In the genomic region with DNA sequence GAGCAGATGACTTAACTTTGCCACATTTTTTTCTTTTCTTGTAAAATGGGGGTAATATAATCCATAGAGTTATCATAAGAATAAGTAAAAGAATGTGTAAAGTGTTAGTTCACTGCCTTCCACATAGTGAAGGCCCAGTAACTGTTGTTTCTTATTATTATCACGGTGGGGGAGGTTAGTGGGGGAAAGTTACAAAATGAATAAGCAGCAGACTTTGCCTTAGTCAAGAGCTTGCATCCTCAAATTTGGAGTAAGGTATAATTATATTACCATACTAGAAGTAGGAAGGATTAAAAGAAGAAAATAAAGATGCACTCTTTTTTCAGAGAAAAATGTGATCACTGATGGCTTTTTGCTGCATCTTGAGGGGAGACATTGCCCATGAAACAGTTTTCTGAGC, we compare ENCODE assay signal across 16 cellular contexts.
DNase-seq lines count a peak whose midpoint lies in the region; ATAC-seq and TF ChIP-seq lines count a peak whose summit lies in the region.
"Had no signal": no experiment of that assay in that cellular context is flagged by ENCODE, and none has a peak within 500 bp of the region (broad histone marks: within the 10 kb centered on the region; RNA-seq: fewer than 3 reads in every experiment).

No MANE protein-coding gene starts in this region.

- H3K9ac ChIP-seq in parathyroid adenoma, result no peak overlapping the region

- H3K27ac ChIP-seq in heart left ventricle, result peak overlapping the region; percentile 58 to 83 (median 75)
- H3K27ac ChIP-seq in coronary artery, result peak overlapping the region; percentile 45 to 50
- peak overlapping the region; percentile 86 for H3K27ac ChIP-seq in parathyroid adenoma
- H3K27ac ChIP-seq in thyroid gland, result peak overlapping the region; percentile 48 to 78 (median 61)
- no peak overlapping the region for H3K27ac ChIP-seq in brain microvascular endothelial cell
- H3K27ac ChIP-seq: C4-2B, HL-60 had no signal

- no peak for TF ChIP-seq POLR2A in heart left ventricle (IDR thresholded peaks at IDR 0.05)
- no peak for TF ChIP-seq POLR2A in thyroid gland (IDR thresholded peaks at IDR 0.05)

- peaks cover 17% of the 10 kb centered on the region for H3K79me2 ChIP-seq in parathyroid adenoma

- H3K27ac Mint-ChIP-seq in activated naive CD4-positive, alpha-beta T cell treated with anti-CD3 and anti-CD28 coated beads for 36 hours, result no peak overlapping the region

- H3K27me3 ChIP-seq in heart left ventricle (no peaks in the 10 kb centered on the region), parathyroid adenoma (ENCODE audit: control insufficient read depth, insufficient read depth, low read length) (no peaks in the 10 kb centered on the region), thyroid gland (no peaks in the 10 kb centered on the region), brain microvascular endothelial cell (replicated peaks) (no peaks in the 10 kb centered on the region)

- peak overlapping the region; percentile 55 for H3K4me2 ChIP-seq in parathyroid adenoma (ENCODE audit: low read length)

- in situ Hi-C loops in brain microvascular endothelial cell (cut with HindIII; ENCODE audit: low pct_ligation_motif_present, low sequenced_read_pairs), result no loop called here

- intact Hi-C loops in heart left ventricle (cut with DNase I), result loop anchor here in 4 of 10 donors (2.0 to 5.0 kb wide), 5 partner anchors 38 to 353 kb away; partner anchors contain the start of gene PTPRG (in 4 of the 4)
- intact Hi-C loops in left ventricle myocardium superior (cut with micrococcal nuclease), result no loop called here
- intact Hi-C loops in thyroid gland (cut with DNase I), result no loop called here
- intact Hi-C loops in activated naive CD4-positive, alpha-beta T cell treated with anti-CD3 and anti-CD28 coated beads for 36 hours (cut with micrococcal nuclease), result no loop called here

- H2AFZ ChIP-seq in parathyroid adenoma, result no peak overlapping the region

- CTCF ChIA-PET in activated naive CD4-positive, alpha-beta T cell treated with anti-CD3 and anti-CD28 coated beads for 36 hours (lab: Charles Lee), result no interaction called here

- no peak overlapping the region for H3K4me3 Mint-ChIP-seq in activated naive CD4-positive, alpha-beta T cell treated with anti-CD3 and anti-CD28 coated beads for 36 hours

- H3K4me1 ChIP-seq in heart left ventricle, result peaks cover 11 to 93% (median 80%) of the 10 kb centered on the region in 12 donors
- H3K4me1 ChIP-seq in parathyroid adenoma, result peaks cover 76% of the 10 kb centered on the region
- peaks cover 61 to 62% of the 10 kb centered on the region in 2 donors for H3K4me1 ChIP-seq in thyroid gland

- H3K36me3 ChIP-seq in heart left ventricle (no peaks in the 10 kb centered on the region), parathyroid adenoma (ENCODE audit: control insufficient read depth, insufficient read depth, low read length) (no peaks in the 10 kb centered on the region), thyroid gland (no peaks in the 10 kb centered on the region), brain microvascular endothelial cell (replicated peaks) (no peaks in the 10 kb centered on the region)

- ATAC-seq in heart left ventricle, result no peak
- no peak for ATAC-seq in left ventricle myocardium superior
- ATAC-seq: K562 had no signal

- H3K9me3 ChIP-seq in heart left ventricle, result no peaks in the 10 kb centered on the region
- H3K9me3 ChIP-seq in parathyroid adenoma (ENCODE audit: control insufficient read depth, low read length), result no peaks in the 10 kb centered on the region
- no peaks in the 10 kb centered on the region for H3K9me3 ChIP-seq in thyroid gland

- no peak overlapping the region for H3K4me3 ChIP-seq in heart left ventricle
- H3K4me3 ChIP-seq in coronary artery, result no peak overlapping the region
- H3K4me3 ChIP-seq in parathyroid adenoma (ENCODE audit: low read depth, low read length), result peak overlapping the region; percentile 11
- no peak overlapping the region for H3K4me3 ChIP-seq in thyroid gland (replicated peaks in 1 of 3)
- H3K4me3 ChIP-seq in brain microvascular endothelial cell (ENCODE audit: low read depth, low read length), result no peak overlapping the region
- H3K4me3 ChIP-seq: K562 had no signal

- 33 to 68% (median 58%) methylated on average over 1 of the region's 1 CpG for WGBS in heart left ventricle, 4 donors
- 75 to 81% methylated on average over 1 of the region's 1 CpG for WGBS in thyroid gland, 2 donors

- H3K36me3 Mint-ChIP-seq in activated naive CD4-positive, alpha-beta T cell treated with anti-CD3 and anti-CD28 coated beads for 36 hours (ENCODE audit: low read depth), result no peaks in the 10 kb centered on the region

- H3K4me1 Mint-ChIP-seq in activated naive CD4-positive, alpha-beta T cell treated with anti-CD3 and anti-CD28 coated beads for 36 hours (ENCODE audit: low read depth), result no peaks in the 10 kb centered on the region

- H3K9me3 Mint-ChIP-seq in activated naive CD4-positive, alpha-beta T cell treated with anti-CD3 and anti-CD28 coated beads for 36 hours, result no peaks in the 10 kb centered on the region

- DNase-seq in heart left ventricle, result no peak
- no peak for DNase-seq in left ventricle myocardium superior
- no peak for DNase-seq in coronary artery (ENCODE audit: low spot score)
- DNase-seq in thyroid gland, result no peak
- no peak for DNase-seq in activated naive CD4-positive, alpha-beta T cell treated with anti-CD3 and anti-CD28 coated beads for 36 hours
- no peak for DNase-seq in GOT3 (lab: John Stamatoyannopoulos, UW)
- DNase-seq in brain microvascular endothelial cell, result no peak
- DNase-seq: NCI-H1092, NCI-H1694 treated with DMSO at 0.1 percent for 48 hours, NCI-H345, NCI-H526 treated with DMSO at 0.1 percent for 48 hours, RPMI8226 had no signal

- H3K27me3 Mint-ChIP-seq in activated naive CD4-positive, alpha-beta T cell treated with anti-CD3 and anti-CD28 coated beads for 36 hours (ENCODE audit: low read depth), result peaks cover 4% of the 10 kb centered on the region

- TF ChIP-seq CTCF in heart left ventricle (IDR thresholded peaks at IDR 0.05) (no peak), coronary artery (IDR thresholded peaks at IDR 0.05) (no peak), parathyroid adenoma (IDR thresholded peaks at IDR 0.05) (no peak), thyroid gland (IDR thresholded peaks at IDR 0.05) (no peak), brain microvascular endothelial cell (IDR thresholded peaks at IDR 0.05; ENCODE audit: low read depth, low read length, missing control alignments) (no peak)
